ENCODE assay signal across 14 cellular contexts in the genomic region with DNA sequence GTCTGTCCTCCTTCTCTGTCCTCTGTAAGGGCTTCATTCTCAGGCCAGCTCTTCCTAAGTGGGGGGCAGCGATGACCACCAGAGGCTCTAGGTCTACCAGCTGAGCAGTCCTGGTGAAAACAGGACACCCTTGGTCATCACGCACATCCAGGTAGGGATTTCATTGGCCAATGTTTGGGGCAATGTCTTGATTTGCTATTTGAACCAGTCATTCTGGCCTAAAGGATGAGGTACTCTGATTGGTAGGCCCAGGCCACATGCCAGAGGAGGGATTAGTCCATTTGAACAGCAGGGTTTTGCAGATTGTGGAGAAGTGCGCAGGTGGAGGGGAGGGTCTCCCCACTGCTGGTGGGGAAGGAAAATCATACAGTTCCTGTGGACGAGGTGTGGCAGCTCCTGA.
"Had no signal": no experiment of that assay in that cellular context is flagged by ENCODE, and none has a peak within 500 bp of the region (broad histone marks: within the 10 kb centered on the region; RNA-seq: fewer than 3 reads in every experiment).

No MANE protein-coding gene starts in this region.

- H3K27me3 ChIP-seq: dorsolateral prefrontal cortex, hepatocyte, neutrophil, ovary, tibial artery, upper lobe of left lung, vagina had no signal

- H3K27ac ChIP-seq: hepatocyte, neutrophil, ovary, tibial artery, upper lobe of left lung, vagina had no signal

- H3K4me3 ChIP-seq: dorsolateral prefrontal cortex, hepatocyte, mucosa of descending colon, ovary, tibial artery, upper lobe of left lung, vagina had no signal

- H3K9me3 ChIP-seq: mucosa of descending colon, neutrophil, ovary, tibial artery, upper lobe of left lung, vagina had no signal

- DNase-seq: cortex of kidney; effector CD8-positive, alpha-beta T cell; foreskin melanocyte; stimulated activated CD4-positive, alpha-beta T cell treated with anti-CD3 and anti-CD28 coated beads, Interleukin-4, amount 100 ng/mL, for 1 hour; upper lobe of left lung had no signal

- H3K36me3 ChIP-seq: neutrophil, ovary, tibial artery, upper lobe of left lung, vagina had no signal

- H3K4me2 ChIP-seq: hepatocyte had no signal

- ATAC-seq: mucosa of descending colon; right cardiac atrium; stimulated activated memory B cell treated with anti-CD40 and anti-IgM and Interleukin-4, amounts not matched to agents 10 μg/mL and 1 μg/mL and 100 μg/mL, for 72 hours had no signal

- H3K79me2 ChIP-seq: hepatocyte had no signal

- H2AFZ ChIP-seq: hepatocyte had no signal
